ENCODE assay signal across 1 cellular context in the genomic region with DNA sequence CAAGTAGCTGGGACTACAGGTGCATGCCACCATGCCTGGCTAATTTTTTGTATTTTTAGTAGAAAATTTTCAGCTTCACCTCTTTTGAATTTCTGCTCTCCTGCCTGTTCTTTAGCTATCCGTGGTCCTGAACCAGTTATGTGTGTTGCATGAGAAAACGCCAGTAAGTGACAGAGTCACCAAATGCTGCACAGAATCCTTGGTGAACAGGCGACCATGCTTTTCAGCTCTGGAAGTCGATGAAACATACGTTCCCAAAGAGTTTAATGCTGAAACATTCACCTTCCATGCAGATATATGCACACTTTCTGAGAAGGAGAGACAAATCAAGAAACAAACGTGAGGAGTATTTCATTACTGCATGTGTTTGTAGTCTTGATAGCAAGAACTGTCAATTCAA.
A peak's percentile ranks its signal among the peaks of the same experiment; 100 is the strongest.
TF ChIP-seq lines count a peak whose summit lies in the region.

No MANE protein-coding gene starts in this region.

TF ChIP-seq in K562, 482 proteins besides CTCF, POLR2A, EP300 and RAD21:
- TF ChIP-seq SRSF3 (IDR thresholded peaks at IDR 0.05; ENCODE audit: insufficient read depth, low read length) (no peak), REST (CRISPR knock-in tag; IDR thresholded peaks at IDR 0.05; ENCODE audit: low read depth) (peak; percentile 81; the same call in 1 of the 2 replicates), MCM2 (IDR thresholded peaks at IDR 0.05; ENCODE audit: low read depth) (no peak), MIER1 (IDR thresholded peaks at IDR 0.05; ENCODE audit: low read depth) (peak; percentile 93), EHMT2 (IDR thresholded peaks at IDR 0.05) (peak; percentile 94)
- TF ChIP-seq, protein P1, sequence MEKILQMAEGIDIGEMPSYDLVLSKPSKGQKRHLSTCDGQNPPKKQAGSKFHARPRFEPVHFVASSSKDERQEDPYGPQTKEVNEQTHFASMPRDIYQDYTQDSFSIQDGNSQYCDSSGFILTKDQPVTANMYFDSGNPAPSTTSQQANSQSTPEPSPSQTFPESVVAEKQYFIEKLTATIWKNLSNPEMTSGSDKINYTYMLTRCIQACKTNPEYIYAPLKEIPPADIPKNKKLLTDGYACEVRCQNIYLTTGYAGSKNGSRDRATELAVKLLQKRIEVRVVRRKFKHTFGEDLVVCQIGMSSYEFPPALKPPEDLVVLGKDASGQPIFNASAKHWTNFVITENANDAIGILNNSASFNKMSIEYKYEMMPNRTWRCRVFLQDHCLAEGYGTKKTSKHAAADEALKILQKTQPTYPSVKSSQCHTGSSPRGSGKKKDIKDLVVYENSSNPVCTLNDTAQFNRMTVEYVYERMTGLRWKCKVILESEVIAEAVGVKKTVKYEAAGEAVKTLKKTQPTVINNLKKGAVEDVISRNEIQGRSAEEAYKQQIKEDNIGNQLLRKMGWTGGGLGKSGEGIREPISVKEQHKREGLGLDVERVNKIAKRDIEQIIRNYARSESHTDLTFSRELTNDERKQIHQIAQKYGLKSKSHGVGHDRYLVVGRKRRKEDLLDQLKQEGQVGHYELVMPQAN (IDR thresholded peaks at IDR 0.05; ENCODE audit: borderline replicate concordance), result no peak
- TF ChIP-seq, protein P2, sequence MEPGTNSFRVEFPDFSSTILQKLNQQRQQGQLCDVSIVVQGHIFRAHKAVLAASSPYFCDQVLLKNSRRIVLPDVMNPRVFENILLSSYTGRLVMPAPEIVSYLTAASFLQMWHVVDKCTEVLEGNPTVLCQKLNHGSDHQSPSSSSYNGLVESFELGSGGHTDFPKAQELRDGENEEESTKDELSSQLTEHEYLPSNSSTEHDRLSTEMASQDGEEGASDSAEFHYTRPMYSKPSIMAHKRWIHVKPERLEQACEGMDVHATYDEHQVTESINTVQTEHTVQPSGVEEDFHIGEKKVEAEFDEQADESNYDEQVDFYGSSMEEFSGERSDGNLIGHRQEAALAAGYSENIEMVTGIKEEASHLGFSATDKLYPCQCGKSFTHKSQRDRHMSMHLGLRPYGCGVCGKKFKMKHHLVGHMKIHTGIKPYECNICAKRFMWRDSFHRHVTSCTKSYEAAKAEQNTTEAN (CRISPR knock-in tag; IDR thresholded peaks at IDR 0.05), result no peak
